8 cellular contexts compared by ENCODE assay signal in genomic region chr12:4992881-4993280, GRCh38. TPM values are rescaled to one million over a fixed set of nuclear protein-coding genes. Genes with fewer than 3 reads are reported as not detected.
"Had no signal": no experiment of that assay in that cellular context is flagged by ENCODE, and none has a peak within 500 bp of the region (broad histone marks: within the 10 kb centered on the region; RNA-seq: fewer than 3 reads in every experiment).

No MANE protein-coding gene starts in this region.

- DNase-seq: GM23248, H9, HCEC 1CT, KBM-7 had no signal

- H3K27ac ChIP-seq: GM23248, HL-60 had no signal

- H3K4me3 ChIP-seq: GM23248 had no signal

- H3K9ac ChIP-seq: GM23248 had no signal

RNA-seq across cellular contexts. Expression of gene KCNA5, which starts 50.8 kb away (rescaled TPM):
- total RNA-seq: GM23248, HepG2, HT1080 had no signal
- polyA plus RNA-seq: GM23248, HepG2, IgD-negative memory B cell had no signal
